12 cellular contexts compared by ENCODE assay signal in genomic region chr1:151905070-151905442, GRCh38. TPM values are rescaled to one million over a fixed set of nuclear protein-coding genes. Genes with fewer than 3 reads are reported as not detected.
DNase-seq lines count a peak whose midpoint lies in the region; ATAC-seq and TF ChIP-seq lines count a peak whose summit lies in the region.
"Had no signal": no experiment of that assay in that cellular context is flagged by ENCODE, and none has a peak within 500 bp of the region (broad histone marks: within the 10 kb centered on the region; RNA-seq: fewer than 3 reads in every experiment).

No MANE protein-coding gene starts in this region.

- no peaks in the 10 kb centered on the region for H3K27me3 ChIP-seq in Loucy (ENCODE audit: insufficient read depth, low read length, poor library complexity, severe bottlenecking)

- no peaks in the 10 kb centered on the region for H3K27me3 Mint-ChIP-seq in activated CD8-positive, alpha-beta T cell treated with anti-CD3 and anti-CD28 coated beads, Interleukin-2, amount 10 ng/mL, durations not matched to agents 7 days and 5 days (ENCODE audit: low read depth)

- peaks cover 77% of the 10 kb centered on the region for H3K36me3 Mint-ChIP-seq in activated CD8-positive, alpha-beta T cell treated with anti-CD3 and anti-CD28 coated beads, Interleukin-2, amount 10 ng/mL, durations not matched to agents 7 days and 5 days (ENCODE audit: low read depth)

- no peaks in the 10 kb centered on the region for H3K79me2 ChIP-seq in Loucy (ENCODE audit: insufficient read depth, low read length)

- peak; percentile 78 for DNase-seq in activated CD8-positive, alpha-beta T cell treated with anti-CD3 and anti-CD28 coated beads, Interleukin-2, amount 10 ng/mL, durations not matched to agents 7 days and 5 days
- peak; percentile 21 for DNase-seq in effector CD8-positive, alpha-beta T cell (lab: John Stamatoyannopoulos, UW)
- DNase-seq in stimulated activated CD4-positive, alpha-beta T cell treated with anti-CD3 and anti-CD28 coated beads, Interleukin-2, amount 100 ng/mL, for 48 hours, result peak; percentile 44 to 51
- no peak for DNase-seq in G401 (ENCODE audit: low spot score)
- DNase-seq: DND-41 had no signal

- no peaks in the 10 kb centered on the region for H4K20me1 ChIP-seq in Loucy (ENCODE audit: insufficient read depth, low read length, poor library complexity, severe bottlenecking)

- in situ Hi-C loops in G401 (cut with HindIII; ENCODE audit: low sequenced_read_pairs), result no loop called here

- CTCF ChIA-PET in activated CD8-positive, alpha-beta T cell treated with anti-CD3 and anti-CD28 coated beads, Interleukin-2, amount 10 ng/mL, durations not matched to agents 7 days and 5 days (lab: Charles Lee), result interaction anchor here (0.8 to 3.0 kb wide), 12 partner anchors 14 to 130 kb away, joined by 3 to 12 read pairs (median 4); no protein-coding TSS in a partner anchor

- H3K36me3 ChIP-seq in Loucy (ENCODE audit: insufficient read depth, low read length), result no peaks in the 10 kb centered on the region

- H3K9me2 ChIP-seq in Loucy (replicated peaks; ENCODE audit: low read depth, low read length), result no peaks in the 10 kb centered on the region

- no peak overlapping the region for H3K4me3 ChIP-seq in Loucy (ENCODE audit: low read length, poor library complexity, severe bottlenecking)

- H3K4me3 Mint-ChIP-seq in activated CD8-positive, alpha-beta T cell treated with anti-CD3 and anti-CD28 coated beads, Interleukin-2, amount 10 ng/mL, durations not matched to agents 7 days and 5 days, result peak overlapping the region; percentile 69

- H3K4me1 Mint-ChIP-seq in activated CD8-positive, alpha-beta T cell treated with anti-CD3 and anti-CD28 coated beads, Interleukin-2, amount 10 ng/mL, durations not matched to agents 7 days and 5 days (ENCODE audit: low read depth), result peaks cover 69% of the 10 kb centered on the region

- H3K27ac Mint-ChIP-seq in activated CD8-positive, alpha-beta T cell treated with anti-CD3 and anti-CD28 coated beads, Interleukin-2, amount 10 ng/mL, durations not matched to agents 7 days and 5 days, result peak overlapping the region; percentile 96

- peaks cover 9% of the 10 kb centered on the region for H3K4me1 ChIP-seq in Loucy (ENCODE audit: insufficient read depth, low read length, poor library complexity, severe bottlenecking)

- H3K9ac ChIP-seq in Loucy (ENCODE audit: low read depth, low read length, poor library complexity, severe bottlenecking), result no peak overlapping the region

- TF ChIP-seq CTCF in Loucy (conservative IDR thresholded peaks at IDR 0.05; ENCODE audit: low read length), result no peak

- no peaks in the 10 kb centered on the region for H3F3A ChIP-seq in Loucy (ENCODE audit: low read depth)

- POLR2A ChIA-PET in activated CD8-positive, alpha-beta T cell treated with anti-CD3 and anti-CD28 coated beads, Interleukin-2, amount 10 ng/mL, durations not matched to agents 7 days and 5 days (lab: Charles Lee), result interaction anchor here (0.6 to 1.3 kb wide), 13 partner anchors 8 to 1010 kb away, joined by 3 to 10 read pairs (median 3); no protein-coding TSS in a partner anchor

- peak overlapping the region; percentile 78 for H2AFZ ChIP-seq in Loucy (ENCODE audit: low read length)

- H3K4me2 ChIP-seq in Loucy (ENCODE audit: low read depth, low read length, poor library complexity, severe bottlenecking), result peak overlapping the region; percentile 15

- peaks cover 57% of the 10 kb centered on the region for H3K9me3 Mint-ChIP-seq in activated CD8-positive, alpha-beta T cell treated with anti-CD3 and anti-CD28 coated beads, Interleukin-2, amount 10 ng/mL, durations not matched to agents 7 days and 5 days (ENCODE audit: insufficient read depth)

- peaks cover 19% of the 10 kb centered on the region; the same call in 1 of the 2 replicates for H3K9me3 ChIP-seq in Loucy (ENCODE audit: insufficient read depth, low read depth, low read length)

- ATAC-seq in activated CD8-positive, alpha-beta T cell treated with anti-CD3 and anti-CD28 coated beads, Interleukin-2, amount 10 ng/mL, durations not matched to agents 7 days and 5 days, result peak; percentile 66
- ATAC-seq in HG02623 (IDR thresholded peaks at IDR 0.05; ENCODE audit: unreplicated experiment) (no peak), GM21367 (IDR thresholded peaks at IDR 0.05; ENCODE audit: unreplicated experiment) (no peak), GM19324 (IDR thresholded peaks at IDR 0.05; ENCODE audit: low FRiP score, unreplicated experiment) (no peak)

RNA-seq across cellular contexts. Expression of gene THEM4, which starts 4.3 kb away (rescaled TPM):
- total RNA-seq in activated CD8-positive, alpha-beta T cell treated with anti-CD3 and anti-CD28 coated beads, Interleukin-2, amount 10 ng/mL, durations not matched to agents 7 days and 5 days, result 10 to 100 TPM; 29.8 to 31.7 TPM
- not detected in 2 replicates for total RNA-seq in G401 (2014; rRNA removed; shearing (Covaris generic))

RNA-seq across cellular contexts. Expression of gene THEM5, which starts 51.5 kb away (rescaled TPM):
- total RNA-seq in activated CD8-positive, alpha-beta T cell treated with anti-CD3 and anti-CD28 coated beads, Interleukin-2, amount 10 ng/mL, durations not matched to agents 7 days and 5 days, result not detected
- not detected in 2 replicates for total RNA-seq in G401 (2014; rRNA removed; shearing (Covaris generic))
- total RNA-seq: epithelial cell of proximal tubule, mesenteric fat pad, temporal lobe had no signal

Comparison
In these comparisons a context has a peak if more than half of its experiments do, and no peak if none do; other contexts are left out.
1. RNA of gene THEM4, which starts 4.3 kb away (total RNA-seq): 29.8 to 31.7 TPM in activated CD8-positive, alpha-beta T cell treated with anti-CD3 and anti-CD28 coated beads, Interleukin-2, amount 10 ng/mL, durations not matched to agents 7 days and 5 days; not detected in G401; every median in the first group is over 10 times any median in the second.